Comparison of ENCODE assay signal across 1 cellular context in genomic region chr5:174198541-174198940, GRCh38.
TF ChIP-seq lines count a peak whose summit lies in the region.

No MANE protein-coding gene starts in this region.

TF ChIP-seq in K562, 482 proteins besides CTCF, POLR2A, EP300 and RAD21 (continued from another document):
- TF ChIP-seq MGA (IDR thresholded peaks at IDR 0.05) (no peak), BRCA1 (IDR thresholded peaks at IDR 0.05) (no peak), BRCA1 (CRISPR knock-in tag; IDR thresholded peaks at IDR 0.05) (no peak)
